Comparison of ENCODE assay signal across 8 cellular contexts in the genomic region with DNA sequence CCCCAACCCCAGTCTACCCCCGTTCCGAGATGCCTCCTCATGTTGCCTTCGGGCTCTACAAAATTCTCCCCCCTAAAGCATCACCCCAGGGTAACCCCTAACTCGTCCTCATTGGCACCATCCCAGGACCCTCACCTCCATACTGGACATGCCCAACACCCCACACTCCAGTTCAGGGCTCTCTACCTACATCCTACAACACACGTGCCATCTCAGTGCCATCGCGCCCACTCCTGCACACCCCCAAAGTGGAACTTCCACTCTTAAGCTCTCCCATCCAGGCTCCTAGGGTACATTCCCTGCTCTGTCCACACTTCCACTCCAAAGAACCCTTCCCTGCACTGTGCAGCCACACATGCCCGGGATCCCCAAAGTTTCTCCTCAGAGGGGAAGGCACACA. TPM values are rescaled to one million over a fixed set of nuclear protein-coding genes. Genes with fewer than 3 reads are reported as not detected.
DNase-seq lines count a peak whose midpoint lies in the region; TF ChIP-seq lines count a peak whose summit lies in the region.

No MANE protein-coding gene starts in this region.

- no peak overlapping the region for H4K8ac ChIP-seq in mesendoderm (ENCODE audit: low read depth, low read length)

- H4K5ac ChIP-seq in mesendoderm (ENCODE audit: low read length): no peak overlapping the region

- intact Hi-C loops in mammary epithelial cell (cut with micrococcal nuclease): loop anchor here (5.0 kb wide), 1 partner anchor 367 kb away; a partner anchor contains a TSS

- peak overlapping the region; percentile 89 for H3K23ac ChIP-seq in mesendoderm (ENCODE audit: low read length)

- peak overlapping the region; percentile 100 for H3K18ac ChIP-seq in mesendoderm (ENCODE audit: low read length)

- H2BK15ac ChIP-seq in mesendoderm (replicated peaks; ENCODE audit: low read depth): no peak overlapping the region

- H3K79me1 ChIP-seq in mesendoderm (ENCODE audit: low read length): peaks cover 27% of the 10 kb centered on the region

- CTCF ChIA-PET in mammary epithelial cell (lab: Charles Lee; ENCODE audit: low non-redundant PET): no interaction called here

- peak overlapping the region; percentile 79 for H3K4me2 ChIP-seq in mammary epithelial cell (ENCODE audit: insufficient read depth, low read depth, low read length)
- peak overlapping the region; percentile 99 for H3K4me2 ChIP-seq in mesendoderm (ENCODE audit: low read length)

- in situ Hi-C loops in mammary epithelial cell (cut with MboI; ENCODE audit: low sequenced_read_pairs in 2 of 2): no loop called here

- H3K4me1 Mint-ChIP-seq in activated naive CD4-positive, alpha-beta T cell treated with anti-CD3 and anti-CD28 coated beads, Interleukin-2, amount 50 U/mL, for 24 hours: peaks cover 66% of the 10 kb centered on the region

- H3K27me3 ChIP-seq in mammary epithelial cell (ENCODE audit: insufficient read depth, low read length) (no peaks in the 10 kb centered on the region), mesendoderm (ENCODE audit: insufficient read depth, low read length, poor library complexity) (no peaks in the 10 kb centered on the region)

- peak overlapping the region; percentile 94 for H2AK5ac ChIP-seq in mesendoderm (ENCODE audit: low read length)

- no peak overlapping the region for H2BK120ac ChIP-seq in mesendoderm (ENCODE audit: low read depth, low read length)

- peak overlapping the region; percentile 89 for H2AFZ ChIP-seq in mammary epithelial cell (ENCODE audit: low read depth, low read length)

- peaks cover 5% of the 10 kb centered on the region for H3K4me1 ChIP-seq in mammary epithelial cell (ENCODE audit: insufficient read depth, low read length)
- peaks cover 10% of the 10 kb centered on the region for H3K4me1 ChIP-seq in mesendoderm (ENCODE audit: control insufficient read depth, low read depth, low read length)
- H3K4me1 ChIP-seq in urinary bladder (ENCODE audit: insufficient read depth): no peaks in the 10 kb centered on the region

- H3K79me2 ChIP-seq in mammary epithelial cell (ENCODE audit: insufficient read depth, low read length): peaks cover 70% of the 10 kb centered on the region
- peaks cover 58% of the 10 kb centered on the region for H3K79me2 ChIP-seq in mesendoderm (ENCODE audit: control insufficient read depth, insufficient read depth, low read length)

- dilution Hi-C loops in mammary epithelial cell (cut with HindIII; ENCODE audit: low sequenced_read_pairs): loop anchor here (5.0 kb wide), 1 partner anchor 82 kb away; no protein-coding TSS in a partner anchor

- H3K56ac ChIP-seq in mesendoderm (ENCODE audit: low read length): peak overlapping the region; percentile 99

- peak overlapping the region; percentile 93 for H3K4me3 Mint-ChIP-seq in activated naive CD4-positive, alpha-beta T cell treated with anti-CD3 and anti-CD28 coated beads, Interleukin-2, amount 50 U/mL, for 24 hours

- peaks cover 2% of the 10 kb centered on the region for H3K36me3 Mint-ChIP-seq in activated naive CD4-positive, alpha-beta T cell treated with anti-CD3 and anti-CD28 coated beads, Interleukin-2, amount 50 U/mL, for 24 hours

- DNase-seq in activated naive CD4-positive, alpha-beta T cell treated with Interleukin-2 at 50 U/mL for 16 hours: no peak
- DNase-seq in mammary epithelial cell: no peak
- DNase-seq in mesendoderm: no peak
- no peak for DNase-seq in AG08395 (ENCODE audit: low spot score)
- DNase-seq in NCI-H1048 (lab: John Stamatoyannopoulos, UW): no peak
- no peak for DNase-seq in DMS 273 treated with DMSO at 0.1 percent for 48 hours (lab: John Stamatoyannopoulos, UW)

- peak overlapping the region; percentile 74 for H3K9ac ChIP-seq in mammary epithelial cell (ENCODE audit: insufficient read depth, low read length)
- peak overlapping the region; percentile 99 for H3K9ac ChIP-seq in mesendoderm (ENCODE audit: low read length)

- peaks cover 12% of the 10 kb centered on the region for H4K20me1 ChIP-seq in mammary epithelial cell (ENCODE audit: insufficient read depth, low read length)

- WGBS in mammary epithelial cell (ENCODE audit: low coverage, missing lambda C conversion rate): 19% methylated on average over 4 of the region's 8 CpGs
- no CpG with 5 or more reads among the region's 8 CpGs for WGBS in mesendoderm (ENCODE audit: extremely low coverage, insufficient coverage, low lambda C conversion rate)
- 13% methylated on average over 8 of the region's 8 CpGs for WGBS in urinary bladder

- no peak overlapping the region for H2BK5ac ChIP-seq in mesendoderm (ENCODE audit: low read length)

- no peaks in the 10 kb centered on the region for H3K9me3 ChIP-seq in mammary epithelial cell (replicated peaks; ENCODE audit: insufficient read depth, low read length)

- BruUV-seq in mammary epithelial cell (replicated peaks; lab: Mats Ljungman, UMichigan): no TSS peak

- peak overlapping the region; percentile 44 for H3K27ac ChIP-seq in mammary epithelial cell (ENCODE audit: insufficient read depth, low read depth, low read length)
- no peak overlapping the region for H3K27ac ChIP-seq in mesendoderm (ENCODE audit: low read depth, low read length)
- no peak overlapping the region for H3K27ac ChIP-seq in urinary bladder (ENCODE audit: low read depth)

- H3K4ac ChIP-seq in mesendoderm (ENCODE audit: low read depth, low read length): no peak overlapping the region

- H3K27ac Mint-ChIP-seq in activated naive CD4-positive, alpha-beta T cell treated with anti-CD3 and anti-CD28 coated beads, Interleukin-2, amount 50 U/mL, for 24 hours: peak overlapping the region; percentile 92

- no peaks in the 10 kb centered on the region for H3K36me3 ChIP-seq in mammary epithelial cell (ENCODE audit: insufficient read depth, low read length)
- no peaks in the 10 kb centered on the region for H3K36me3 ChIP-seq in mesendoderm (ENCODE audit: control insufficient read depth, insufficient read depth, low read length)
- H3K36me3 ChIP-seq in urinary bladder (ENCODE audit: insufficient read depth): no peaks in the 10 kb centered on the region

- H3K4me3 ChIP-seq in mammary epithelial cell (replicated peaks in 1 of 3; ENCODE audit: insufficient read depth in 1 of 3, low read depth in 2 of 3, low read length in 3 of 3): peak overlapping the region; percentile 72 to 83 (median 77)
- H3K4me3 ChIP-seq in mesendoderm (ENCODE audit: low read length): peak overlapping the region; percentile 99
- H3K4me3 ChIP-seq in urinary bladder (ENCODE audit: low read depth, low read length): peak overlapping the region; percentile 98

- no peak for TF ChIP-seq CTCF in mammary epithelial cell (conservative IDR thresholded peaks at IDR 0.05 in 1 of 2, IDR thresholded peaks at IDR 0.05 in 1 of 2; ENCODE audit: extremely low read depth in 1 of 2, insufficient read depth in 1 of 2, low read depth in 1 of 2, low read length in 2 of 2)

- no peaks in the 10 kb centered on the region for H3K27me3 Mint-ChIP-seq in activated naive CD4-positive, alpha-beta T cell treated with anti-CD3 and anti-CD28 coated beads, Interleukin-2, amount 50 U/mL, for 24 hours

- no peaks in the 10 kb centered on the region for H3K9me3 Mint-ChIP-seq in activated naive CD4-positive, alpha-beta T cell treated with anti-CD3 and anti-CD28 coated beads, Interleukin-2, amount 50 U/mL, for 24 hours

RNA-seq across cellular contexts. Expression of a gene that starts 0.8 kb away (rescaled TPM):
- total RNA-seq in mammary epithelial cell (10 to 100 TPM; 15.7 to 23.4 TPM), urinary bladder (10.6 TPM)
- polyA plus RNA-seq in mammary epithelial cell (11.7 TPM), urinary bladder (19.3 TPM)
- 18.6 TPM for polyA minus RNA-seq in mammary epithelial cell
- 27.1 TPM for polyA plus RNA-seq in mesendoderm (2013, experiment 1 of 2)
- 26.5 TPM for polyA plus RNA-seq in mesendoderm (2013, experiment 2 of 2)

RNA-seq across cellular contexts. Expression of a gene that starts 1.2 kb away (rescaled TPM):
- total RNA-seq in mammary epithelial cell (10 to 100 TPM; 59.2 to 92.4 TPM), urinary bladder (34.5 TPM)
- polyA plus RNA-seq in mammary epithelial cell (56.3 TPM), urinary bladder (87.8 TPM)
- polyA minus RNA-seq in mammary epithelial cell: 72.5 TPM
- 77.7 TPM for polyA plus RNA-seq in mesendoderm (2013, experiment 1 of 2)
- 76.0 TPM for polyA plus RNA-seq in mesendoderm (2013, experiment 2 of 2)

RNA-seq across cellular contexts. Expression of a gene that starts 28.1 kb away (rescaled TPM):
- 10 to 100 TPM; 20.2 to 55.5 TPM for total RNA-seq in mammary epithelial cell
- 23.9 TPM for polyA plus RNA-seq in mammary epithelial cell
- 21.0 TPM for polyA minus RNA-seq in mammary epithelial cell
- 31.9 TPM for polyA plus RNA-seq in mesendoderm (2013, experiment 1 of 2)
- polyA plus RNA-seq in mesendoderm (2013, experiment 2 of 2): 37.0 TPM
- total RNA-seq in urinary bladder: 12.1 TPM
- 29.9 TPM for polyA plus RNA-seq in urinary bladder

RNA-seq across cellular contexts. Expression of a gene that starts 43.4 kb away (rescaled TPM):
- total RNA-seq in mammary epithelial cell (100 to 1,000 TPM; 328 to 370 TPM), urinary bladder (37.1 TPM)
- polyA plus RNA-seq in mammary epithelial cell (274 TPM), urinary bladder (163 TPM)
- polyA minus RNA-seq in mammary epithelial cell: 353 TPM
- 198 TPM for polyA plus RNA-seq in mesendoderm (2013, experiment 1 of 2)
- 198 TPM for polyA plus RNA-seq in mesendoderm (2013, experiment 2 of 2)
